9 cellular contexts compared by ENCODE assay signal in the genomic region with DNA sequence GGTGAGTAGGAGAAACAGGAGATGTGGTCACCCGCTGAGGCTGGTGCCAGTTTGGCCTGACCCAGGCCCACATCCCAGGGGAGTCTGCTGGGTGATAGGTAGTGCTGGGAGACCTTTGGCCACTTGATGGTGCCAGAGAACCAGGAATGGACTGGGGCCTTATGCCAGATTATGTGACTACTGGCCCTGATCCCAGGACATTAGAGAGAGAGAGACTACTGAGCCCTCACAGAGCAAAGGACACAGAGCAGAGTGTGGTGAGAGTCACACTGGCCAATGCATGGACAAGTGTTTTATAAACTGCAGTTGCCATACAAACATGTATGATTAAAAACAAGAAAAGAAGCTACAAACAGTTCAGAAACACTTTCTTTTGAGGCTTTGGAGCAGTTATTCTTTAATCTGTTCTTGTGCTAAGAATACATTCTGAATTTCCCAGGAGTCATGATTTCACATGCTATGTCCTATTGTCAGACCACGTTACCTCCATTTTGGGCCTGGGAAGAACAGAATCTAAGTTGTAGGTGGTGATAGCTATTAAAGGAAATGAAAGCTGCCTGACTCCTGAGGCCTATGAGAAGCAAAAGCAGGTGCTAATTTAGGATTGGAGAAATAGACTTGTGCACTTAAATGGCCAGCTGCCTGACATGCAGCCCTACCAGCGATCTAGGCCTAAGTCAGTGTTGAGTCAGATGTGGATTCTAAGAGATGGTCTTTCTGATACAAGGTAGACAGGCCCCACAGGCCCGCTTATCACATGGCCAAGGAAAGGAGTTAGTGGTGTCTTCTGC. TPM values are rescaled to one million over a fixed set of nuclear protein-coding genes. Genes with fewer than 3 reads are reported as not detected.
A peak's percentile ranks its signal among the peaks of the same experiment; 100 is the strongest.
DNase-seq lines count a peak whose midpoint lies in the region; ATAC-seq and TF ChIP-seq lines count a peak whose summit lies in the region.
"Had no signal": no experiment of that assay in that cellular context is flagged by ENCODE, and none has a peak within 500 bp of the region (broad histone marks: within the 10 kb centered on the region; RNA-seq: fewer than 3 reads in every experiment).

No MANE protein-coding gene starts in this region.

- H3K27me3 ChIP-seq in endodermal cell (ENCODE audit: control insufficient read depth, insufficient read depth, low read length, poor library complexity, severe bottlenecking), result no peaks in the 10 kb centered on the region
- H3K27me3 ChIP-seq in stomach, result no peaks in the 10 kb centered on the region

- WGBS in endodermal cell (ENCODE audit: insufficient coverage in 1 of 2, insufficient read length in 1 of 2), 2 experiments, result 79 to 82% methylated on average over 3 to 4 of the region's 4 CpGs
- 50 to 65% (median 53%) methylated on average over 4 of the region's 4 CpGs for WGBS in stomach, 5 donors

- H3K27ac Mint-ChIP-seq in activated CD4-positive, alpha-beta T cell treated with anti-CD3 and anti-CD28 coated beads, Interleukin-2, amount 10 ng/mL, durations not matched to agents 24 days and 14 days, result no peak overlapping the region
- H3K27ac Mint-ChIP-seq in endodermal cell, result peak overlapping the region; percentile 90
- no peak overlapping the region for H3K27ac Mint-ChIP-seq in memory B cell
- H3K27ac Mint-ChIP-seq: stimulated activated naive CD8-positive, alpha-beta T cell treated with anti-CD3 and anti-CD28 coated beads, Interleukin-15, Interleukin-2, amounts not matched to agents 100 ng/mL and 50 ng/mL, for 24 hours had no signal

- H3K9ac ChIP-seq in endodermal cell (ENCODE audit: extremely low read depth, low read length, poor library complexity, severe bottlenecking), result peak overlapping the region; percentile 41

- H3K36me3 ChIP-seq in endodermal cell (ENCODE audit: control insufficient read depth, insufficient read depth, low read length) (peaks cover 24% of the 10 kb centered on the region), stomach (peaks cover 4 to 58% (median 39%) of the 10 kb centered on the region in 4 donors)

- intact Hi-C loops in activated CD4-positive, alpha-beta T cell treated with anti-CD3 and anti-CD28 coated beads, Interleukin-2, amount 10 ng/mL, durations not matched to agents 24 days and 14 days (cut with micrococcal nuclease), result loop anchor here (1.0 kb wide), 2 partner anchors 129 to 146 kb away; no protein-coding TSS in a partner anchor
- intact Hi-C loops in stomach (cut with DNase I; ENCODE audit: low total_unique reads), result loop anchor here (5.0 kb wide), 1 partner anchor 133 kb away; no protein-coding TSS in a partner anchor

- TF ChIP-seq EP300 in stomach (IDR thresholded peaks at IDR 0.05), result no peak

- H3K4me1 ChIP-seq in endodermal cell (ENCODE audit: control insufficient read depth, insufficient read depth, low read length), result peaks cover 19% of the 10 kb centered on the region
- H3K4me1 ChIP-seq in stomach, result peaks cover 6 to 32% (median 16%) of the 10 kb centered on the region in 4 donors

- H3K27me3 Mint-ChIP-seq in activated CD4-positive, alpha-beta T cell treated with anti-CD3 and anti-CD28 coated beads, Interleukin-2, amount 10 ng/mL, durations not matched to agents 24 days and 14 days, result no peaks in the 10 kb centered on the region
- H3K27me3 Mint-ChIP-seq in endodermal cell (ENCODE audit: insufficient read depth) (no peaks in the 10 kb centered on the region), memory B cell (no peaks in the 10 kb centered on the region)
- H3K27me3 Mint-ChIP-seq: stimulated activated naive CD8-positive, alpha-beta T cell treated with anti-CD3 and anti-CD28 coated beads, Interleukin-15, Interleukin-2, amounts not matched to agents 100 ng/mL and 50 ng/mL, for 24 hours had no signal

- no peaks in the 10 kb centered on the region for H3K4me1 Mint-ChIP-seq in activated CD4-positive, alpha-beta T cell treated with anti-CD3 and anti-CD28 coated beads, Interleukin-2, amount 10 ng/mL, durations not matched to agents 24 days and 14 days
- peaks cover 35% of the 10 kb centered on the region for H3K4me1 Mint-ChIP-seq in endodermal cell
- H3K4me1 Mint-ChIP-seq in memory B cell, result no peaks in the 10 kb centered on the region

- H3K9me3 Mint-ChIP-seq in activated CD4-positive, alpha-beta T cell treated with anti-CD3 and anti-CD28 coated beads, Interleukin-2, amount 10 ng/mL, durations not matched to agents 24 days and 14 days, result no peaks in the 10 kb centered on the region
- H3K9me3 Mint-ChIP-seq in endodermal cell, result no peaks in the 10 kb centered on the region
- no peaks in the 10 kb centered on the region for H3K9me3 Mint-ChIP-seq in memory B cell
- H3K9me3 Mint-ChIP-seq: stimulated activated naive CD8-positive, alpha-beta T cell treated with anti-CD3 and anti-CD28 coated beads, Interleukin-15, Interleukin-2, amounts not matched to agents 100 ng/mL and 50 ng/mL, for 24 hours had no signal

- peaks cover 8% of the 10 kb centered on the region for H3K36me3 Mint-ChIP-seq in activated CD4-positive, alpha-beta T cell treated with anti-CD3 and anti-CD28 coated beads, Interleukin-2, amount 10 ng/mL, durations not matched to agents 24 days and 14 days (ENCODE audit: low read depth)
- H3K36me3 Mint-ChIP-seq in endodermal cell (ENCODE audit: low read depth) (peaks cover 33% of the 10 kb centered on the region), memory B cell (peaks cover 35% of the 10 kb centered on the region)

- TF ChIP-seq CTCF in C4-2B (conservative IDR thresholded peaks at IDR 0.05) (peak; percentile 93), endodermal cell (conservative IDR thresholded peaks at IDR 0.05) (peak; percentile 93), stomach (IDR thresholded peaks at IDR 0.05) (peak in 5 of 7 experiments; percentile 66 to 90 (median 81))

- TF ChIP-seq POLR2A in stomach (IDR thresholded peaks at IDR 0.05), result no peak

- DNase-seq in NCI-H2107 treated with DMSO at 0.1 percent for 48 hours (lab: John Stamatoyannopoulos, UW; ENCODE audit: unreplicated experiment), result peak; percentile 30
- peak; percentile 80 for DNase-seq in activated CD4-positive, alpha-beta T cell treated with anti-CD3 and anti-CD28 coated beads, Interleukin-2, amount 10 ng/mL, durations not matched to agents 24 days and 14 days
- DNase-seq in endodermal cell, result peak; percentile 91
- peak in 1 of 2 donors; percentile 15 for DNase-seq in memory B cell (ENCODE audit: low spot score in 2 of 2)
- peak; percentile 84 for DNase-seq in stomach

- ATAC-seq in GM18868 (IDR thresholded peaks at IDR 0.05; ENCODE audit: unreplicated experiment) (peak; percentile 83), HG03045 (IDR thresholded peaks at IDR 0.05; ENCODE audit: unreplicated experiment) (peak; percentile 84), memory B cell (ENCODE audit: low read depth) (peak; percentile 37)

- H3K9me3 ChIP-seq in endodermal cell (ENCODE audit: control insufficient read depth, low read length) (peaks cover 3% of the 10 kb centered on the region), stomach (no peaks in the 10 kb centered on the region)

- H3K4me3 ChIP-seq in endodermal cell (ENCODE audit: low read length), result no peak overlapping the region
- no peak overlapping the region for H3K4me3 ChIP-seq in stomach

- H3K27ac ChIP-seq in C4-2B (no peak overlapping the region), endodermal cell (ENCODE audit: low read depth, low read length) (no peak overlapping the region), stomach (peak overlapping the region in 4 of 5 donors; percentile 23 to 61 (median 28))

- no peak overlapping the region for H3K4me3 Mint-ChIP-seq in activated CD4-positive, alpha-beta T cell treated with anti-CD3 and anti-CD28 coated beads, Interleukin-2, amount 10 ng/mL, durations not matched to agents 24 days and 14 days
- no peak overlapping the region for H3K4me3 Mint-ChIP-seq in endodermal cell
- no peak overlapping the region for H3K4me3 Mint-ChIP-seq in memory B cell
- H3K4me3 Mint-ChIP-seq: stimulated activated naive CD8-positive, alpha-beta T cell treated with anti-CD3 and anti-CD28 coated beads, Interleukin-15, Interleukin-2, amounts not matched to agents 100 ng/mL and 50 ng/mL, for 24 hours had no signal

RNA-seq across cellular contexts. Expression of a gene that starts 32.6 kb away (rescaled TPM):
- 0.71 and 0.91 TPM in 2 replicates for total RNA-seq in activated CD4-positive, alpha-beta T cell treated with anti-CD3 and anti-CD28 coated beads, Interleukin-2, amount 10 ng/mL, durations not matched to agents 24 days and 14 days
- total RNA-seq in endodermal cell (1 to 10 TPM; 3.6 to 7.1 TPM), stomach (10 to 100 TPM in 2 of 5 donors, 1 to 10 TPM in 3; 4.6 to 34.8 (median 9.6) TPM)
- 1.9 TPM for polyA plus RNA-seq in endodermal cell (2013, experiment 1 of 2)
- 2.6 TPM for polyA plus RNA-seq in endodermal cell (2013, experiment 2 of 2)
- polyA plus RNA-seq in stomach, result 10 to 100 TPM in 2 of 3 donors, 1 to 10 TPM in 1; 4.9 to 13.0 (median 12.8) TPM

RNA-seq across cellular contexts. Expression of a gene that starts 57.0 kb away (rescaled TPM):
- 5.5 and 6.3 TPM in 2 replicates for total RNA-seq in activated CD4-positive, alpha-beta T cell treated with anti-CD3 and anti-CD28 coated beads, Interleukin-2, amount 10 ng/mL, durations not matched to agents 24 days and 14 days
- 10 to 100 TPM; 25.9 to 31.9 TPM for total RNA-seq in endodermal cell
- 6.3 TPM for polyA plus RNA-seq in endodermal cell (2013, experiment 1 of 2)
- 7.5 TPM for polyA plus RNA-seq in endodermal cell (2013, experiment 2 of 2)
- total RNA-seq in stomach, result 10 to 100 TPM in 3 of 5 donors, 1 to 10 TPM in 2; 4.7 to 20.1 (median 15.6) TPM
- 1 to 10 TPM; 4.8 to 8.6 (median 5.3) TPM for polyA plus RNA-seq in stomach

Comparison
In these comparisons a context has a peak if more than half of its experiments do, and no peak if none do; other contexts are left out.
1. H3K27ac ChIP-seq: peak in stomach (4 of 5); none in C4-2B (single experiment) and endodermal cell (single experiment).
2. Peak in every context shown above with its lines, with median percentiles within 50 percentile points of each other: CTCF ChIP-seq and ATAC-seq.